32 cellular contexts compared by ENCODE assay signal in genomic region chr19:44346556-44346955, GRCh38. TPM values are rescaled to one million over a fixed set of nuclear protein-coding genes. Genes with fewer than 3 reads are reported as not detected.
"Had no signal": no experiment of that assay in that cellular context is flagged by ENCODE, and none has a peak within 500 bp of the region (broad histone marks: within the 10 kb centered on the region; RNA-seq: fewer than 3 reads in every experiment).

No MANE protein-coding gene starts in this region.

- H3K27ac ChIP-seq: breast epithelium, PC-9, RWPE1, WERI-Rb-1 had no signal

- ATAC-seq: activated CD8-positive, alpha-beta memory T cell treated with anti-CD3 and anti-CD28 coated beads, Interleukin-2, amount 10 ng/mL, durations not matched to agents 7 days and 5 days had no signal

- DNase-seq: activated CD4-positive, alpha-beta memory T cell treated with anti-CD3 and anti-CD28 coated beads, Interleukin-2, amount 10 ng/mL, durations not matched to agents 7 days and 5 days; activated CD4-positive, alpha-beta T cell treated with anti-CD3 and anti-CD28 coated beads for 1 hour; activated CD4-positive, alpha-beta T cell treated with anti-CD3 and anti-CD28 coated beads for 48 hours; activated CD4-positive, CD25-positive, alpha-beta regulatory T cell; activated CD8-positive, alpha-beta memory T cell treated with anti-CD3 and anti-CD28 coated beads for 24 hours; activated CD8-positive, alpha-beta memory T cell treated with anti-CD3 and anti-CD28 coated beads, Interleukin-2, amount 10 ng/mL, durations not matched to agents 7 days and 5 days; activated CD8-positive, alpha-beta memory T cell treated with anti-CD3 and anti-CD28 coated beads, Interleukin-2, amount 50 U/mL, for 48 hours; activated effector memory CD4-positive, alpha-beta T cell treated with anti-CD3 and anti-CD28 coated beads, Interleukin-2, amount 50 U/mL, for 16 hours; activated naive CD4-positive, alpha-beta T cell; activated naive CD4-positive, alpha-beta T cell treated with anti-CD3 and anti-CD28 coated beads, Interleukin-2, amount 50 U/mL, for 16 hours; activated naive CD8-positive, alpha-beta T cell treated with anti-CD3 and anti-CD28 coated beads for 36 hours; activated T-cell treated with anti-CD3 and anti-CD28 coated beads, Interleukin-2, amount 50 U/mL, for 48 hours; amniotic stem cell; aorta; Karpas-422; KBM-7; NCI-H1048; NCI-H1417; NCI-H187 treated with DMSO at 0.1 percent for 48 hours; NCI-H345; NCI-H510A treated with DMSO at 0.1 percent for 48 hours; NCI-H526 treated with DMSO at 0.1 percent for 48 hours; NCI-H774; PC-9; SW 1271; T-helper 1 cell; T-helper 2 cell; T-helper 9 cell; WERI-Rb-1 had no signal

RNA-seq across cellular contexts. Expression of gene ZNF112, which starts 9.9 kb away (rescaled TPM):
- total RNA-seq: activated CD4-positive, alpha-beta memory T cell treated with anti-CD3 and anti-CD28 coated beads, Interleukin-2, amount 10 ng/mL, durations not matched to agents 7 days and 5 days; activated CD8-positive, alpha-beta memory T cell treated with anti-CD3 and anti-CD28 coated beads, Interleukin-2, amount 10 ng/mL, durations not matched to agents 7 days and 5 days; OCI-LY7 had no signal

RNA-seq across cellular contexts. Expression of gene ZNF285, which starts 54.9 kb away (rescaled TPM):
- total RNA-seq: OCI-LY7 had no signal
